Comparison of ENCODE assay signal across 8 cellular contexts in the genomic region with DNA sequence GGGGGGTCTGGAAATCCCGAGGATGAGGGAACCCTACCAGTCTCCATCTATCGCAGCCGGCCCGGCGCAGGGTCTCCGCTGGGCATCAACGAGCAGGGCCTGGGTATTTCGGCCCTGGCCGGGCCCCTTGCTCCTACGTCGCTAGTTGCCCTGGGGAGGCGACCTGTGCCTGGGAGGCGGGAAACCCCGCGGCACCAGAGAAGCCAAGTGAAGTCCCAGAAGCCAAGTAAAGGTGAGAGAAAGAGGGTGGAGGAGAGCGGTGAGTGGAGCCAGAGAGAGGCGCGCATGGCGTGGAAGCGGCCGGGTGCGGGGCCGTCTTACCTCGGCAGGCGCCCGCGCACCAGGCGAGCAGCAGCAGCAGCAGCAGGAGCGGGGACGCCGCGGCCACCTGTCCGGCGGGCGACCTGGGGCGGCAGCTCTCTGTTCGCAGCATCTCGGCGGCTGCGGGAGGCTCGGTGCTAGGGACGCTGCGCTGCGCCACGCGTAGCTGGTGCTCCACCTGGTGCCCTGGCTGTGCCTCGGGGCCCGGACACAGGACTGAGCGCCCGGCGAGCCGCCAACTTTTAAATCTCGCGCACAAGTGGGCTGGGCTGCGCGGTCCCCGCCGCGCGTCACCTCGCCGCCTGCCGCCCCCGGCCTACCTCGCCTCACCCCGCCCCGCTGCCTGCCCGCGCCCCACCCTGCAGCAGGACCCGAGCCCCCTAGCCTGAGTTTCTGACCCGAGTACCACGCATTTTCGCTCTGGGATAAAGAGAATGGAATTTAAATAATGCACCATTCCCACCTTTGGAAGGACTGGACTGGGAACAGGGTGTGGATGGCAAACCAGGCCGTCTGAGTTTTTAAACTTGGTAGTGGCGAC. TPM values are rescaled to one million over a fixed set of nuclear protein-coding genes. Genes with fewer than 3 reads are reported as not detected.
A peak's percentile ranks its signal among the peaks of the same experiment; 100 is the strongest.
DNase-seq lines count a peak whose midpoint lies in the region; ATAC-seq, FAIRE-seq and TF ChIP-seq lines count a peak whose summit lies in the region.

A gene with protein sequence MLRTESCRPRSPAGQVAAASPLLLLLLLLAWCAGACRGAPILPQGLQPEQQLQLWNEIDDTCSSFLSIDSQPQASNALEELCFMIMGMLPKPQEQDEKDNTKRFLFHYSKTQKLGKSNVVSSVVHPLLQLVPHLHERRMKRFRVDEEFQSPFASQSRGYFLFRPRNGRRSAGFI (minus strand): TSS at position 539 of the 862 bp plus-strand sequence. CDS start 106 bp downstream, at position 433.

- H3K9me3 ChIP-seq in astrocyte (ENCODE audit: insufficient read depth, low read depth, low read length): no peaks in the 10 kb centered on the region
- no peaks in the 10 kb centered on the region for H3K9me3 ChIP-seq in iPS-18c (ENCODE audit: control insufficient read depth, insufficient read depth, low read length)

- H3K4me1 ChIP-seq in ACC112 (ENCODE audit: control insufficient read depth, insufficient read depth, low read length, unreplicated experiment): peaks cover 19% of the 10 kb centered on the region
- peaks cover 9% of the 10 kb centered on the region for H3K4me1 ChIP-seq in astrocyte (ENCODE audit: insufficient read depth, low read length)

- peak within 1 kb of the TSS; percentile 88 for H3K4me3 ChIP-seq in ACC112 (ENCODE audit: low read depth, low read length)
- peak within 1 kb of the TSS; percentile 53 for H3K4me3 ChIP-seq in astrocyte (ENCODE audit: insufficient read depth, low read depth, low read length)
- H3K4me3 ChIP-seq in iPS-18c (ENCODE audit: insufficient read depth, low read depth, low read length): peak within 1 kb of the TSS; percentile 49

- peaks cover 4% of the 10 kb centered on the region for H3K9me3 Mint-ChIP-seq in astrocyte (ENCODE audit: unreplicated experiment)

- H3K27ac ChIP-seq in ACC112 (ENCODE audit: low read depth, low read length) (no peak within 1 kb of the TSS), astrocyte (ENCODE audit: low read depth, low read length) (no peak within 1 kb of the TSS)

- DNase-seq in RKO (ENCODE audit: low spot score) (peak; percentile 44), astrocyte (ENCODE audit: low read depth) (no peak), globus pallidus (ENCODE audit: low spot score) (no peak)
- peak; percentile 11 for DNase-seq in stimulated activated CD4-positive, alpha-beta T cell treated with anti-CD3 and anti-CD28 coated beads, Interleukin-12 subunit alpha, Interleukin-12 subunit beta, amount 100 ng/mL, for 4 hours

- H3K36me3 ChIP-seq in ACC112 (ENCODE audit: insufficient read depth, low read length): no peaks in the 10 kb centered on the region
- H3K36me3 ChIP-seq in astrocyte (ENCODE audit: insufficient read depth, low read length): no peaks in the 10 kb centered on the region

- H3K4me1 Mint-ChIP-seq in astrocyte (ENCODE audit: low read depth, unreplicated experiment): peaks cover 5% of the 10 kb centered on the region

- ATAC-seq in GM18861 (IDR thresholded peaks at IDR 0.05; ENCODE audit: unreplicated experiment): peak; percentile 76
- ATAC-seq in HG03280 (IDR thresholded peaks at IDR 0.05; ENCODE audit: unreplicated experiment): peak; percentile 70

- no peaks in the 10 kb centered on the region for H4K20me1 ChIP-seq in astrocyte (ENCODE audit: insufficient read depth, low read length)

- H3K79me2 ChIP-seq in ACC112 (ENCODE audit: control insufficient read depth, insufficient read depth, low read length, unreplicated experiment): no peaks in the 10 kb centered on the region
- H3K79me2 ChIP-seq in astrocyte (ENCODE audit: insufficient read depth, low read length): no peaks in the 10 kb centered on the region

- H3K27me3 ChIP-seq in ACC112 (ENCODE audit: insufficient read depth, low read length) (peaks cover 28% of the 10 kb centered on the region), astrocyte (ENCODE audit: insufficient read depth, low read length) (peaks cover 10% of the 10 kb centered on the region)

- H3K27ac Mint-ChIP-seq in astrocyte (ENCODE audit: unreplicated experiment): no peak within 1 kb of the TSS

- H3K27me3 Mint-ChIP-seq in astrocyte (ENCODE audit: low read depth, unreplicated experiment): peaks cover 36% of the 10 kb centered on the region

- FAIRE-seq in astrocyte (lab: Jason Lieb, UNC): no peak

- no peaks in the 10 kb centered on the region for H3K36me3 Mint-ChIP-seq in astrocyte (ENCODE audit: low read depth, unreplicated experiment)

- peak within 1 kb of the TSS; percentile 84 for H3K4me3 Mint-ChIP-seq in astrocyte (ENCODE audit: unreplicated experiment)

- no peak for TF ChIP-seq CTCF in astrocyte (IDR thresholded peaks at IDR 0.05; ENCODE audit: insufficient read depth, low read depth, low read length)

- peak within 1 kb of the TSS; percentile 20 for H3K9ac ChIP-seq in astrocyte (ENCODE audit: low read length)

- H2AFZ ChIP-seq in ACC112 (ENCODE audit: low read length, unreplicated experiment) (peak within 1 kb of the TSS; percentile 83), astrocyte (ENCODE audit: low read depth, low read length) (peak within 1 kb of the TSS; percentile 75)

- H3K4me2 ChIP-seq in astrocyte (ENCODE audit: low read length): peak within 1 kb of the TSS; percentile 83

RNA-seq across cellular contexts. Expression of the gene that starts here (rescaled TPM):
- 0.61 TPM in 1 of 2 replicates, not detected in the other for total RNA-seq in astrocyte

Comparison
In these comparisons a context has a peak if more than half of its experiments do, and no peak if none do; other contexts are left out.
1. DNase-seq: peak in RKO (single experiment) and stimulated activated CD4-positive, alpha-beta T cell treated with anti-CD3 and anti-CD28 coated beads, Interleukin-12 subunit alpha, Interleukin-12 subunit beta, amount 100 ng/mL, for 4 hours (single experiment); none in astrocyte (single experiment) and globus pallidus (single experiment).
2. Peak in every context shown above with its lines, with median percentiles within 50 percentile points of each other: H3K4me3 ChIP-seq.